ENCODE assay signal across 1 cellular context in genomic region chr7:77532247-77532646, GRCh38.
TF ChIP-seq lines count a peak whose summit lies in the region.

No MANE protein-coding gene starts in this region.

TF ChIP-seq in HepG2, 621 proteins besides CTCF, POLR2A, EP300 and RAD21 (continued from another document):
- no peak for TF ChIP-seq MED1 (CRISPR knock-in tag; IDR thresholded peaks at IDR 0.05)
TF ChIP-seq in HepG2: peak in this region for 2.
